Comparison of ENCODE assay signal across 16 cellular contexts in the genomic region with DNA sequence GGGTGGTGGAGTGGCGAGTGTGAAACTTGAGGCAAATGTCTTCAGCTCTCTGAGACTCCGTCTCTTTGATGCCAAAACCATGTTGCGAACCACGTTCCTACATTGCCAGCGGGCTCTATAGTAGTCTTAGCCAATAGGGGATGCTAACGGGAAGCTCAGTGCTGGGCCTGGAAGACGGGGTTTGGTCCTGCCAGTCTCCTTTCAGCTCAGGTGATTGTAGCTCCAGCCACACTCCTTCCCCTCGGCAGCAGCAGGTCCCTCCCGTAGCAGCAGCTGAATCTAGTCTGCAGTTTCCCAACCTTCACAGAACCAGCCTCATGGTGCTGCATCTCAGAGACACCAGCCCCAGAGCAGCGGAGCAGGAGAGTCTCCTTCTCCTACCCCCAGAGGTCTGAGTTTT.
DNase-seq lines count a peak whose midpoint lies in the region; ATAC-seq, FAIRE-seq and TF ChIP-seq lines count a peak whose summit lies in the region.
"Had no signal": no experiment of that assay in that cellular context is flagged by ENCODE, and none has a peak within 500 bp of the region (broad histone marks: within the 10 kb centered on the region; RNA-seq: fewer than 3 reads in every experiment).

No MANE protein-coding gene starts in this region.

- peak overlapping the region in 1 of 10 donors; percentile 10 for H3K27ac ChIP-seq in heart right ventricle
- H3K27ac ChIP-seq in H1 (ENCODE audit: low read depth, low read length): no peak overlapping the region
- peak overlapping the region; percentile 54 for H3K27ac ChIP-seq in layer of hippocampus (ENCODE audit: low read depth, low read length)
- H3K27ac ChIP-seq in temporal lobe (ENCODE audit: low read depth, low read length): peak overlapping the region; percentile 51
- no peak overlapping the region for H3K27ac ChIP-seq in A673 (ENCODE audit: low read depth, low read length, poor library complexity, severe bottlenecking)

- WGBS in heart right ventricle, 2 donors: 76 to 78% methylated on average over 10 of the region's 10 CpGs
- 74% methylated on average over 10 of the region's 10 CpGs; no CpG with 5 or more reads in 1 of the 2 experiments for WGBS in H1 (ENCODE audit: extremely low coverage in 1 of 2, insufficient coverage in 1 of 2, insufficient read length in 1 of 2, insufficient replicate concordance in 2 of 2, low coverage in 1 of 2, low lambda C conversion rate in 2 of 2, missing lambda C conversion rate in 1 of 2), 2 experiments

- no peak for TF ChIP-seq CTCF in heart right ventricle (IDR thresholded peaks at IDR 0.05)
- TF ChIP-seq CTCF in H1 (IDR thresholded peaks at IDR 0.05; ENCODE audit: control extremely low read depth in 1 of 3, insufficient read depth in 1 of 3, low read depth in 1 of 3, low read length in 3 of 3): no peak
- TF ChIP-seq CTCF in A673 (conservative IDR thresholded peaks at IDR 0.05; ENCODE audit: low read depth, low read length): no peak

- H3K9me3 ChIP-seq in heart right ventricle (peaks cover 0 to 10% (median 0%) of the 10 kb centered on the region in 11 donors), H1 (ENCODE audit: insufficient read depth in 2 of 2, low read depth in 1 of 2, low read length in 1 of 2) (0 out of 4 replicates have a peak, but pooled peaks cover 0 to 4% of the 10 kb centered on the region in 2 experiments), A673 (ENCODE audit: low read depth, low read length, poor library complexity, severe bottlenecking) (no peaks in the 10 kb centered on the region)

- no peak overlapping the region for H3K4me2 ChIP-seq in H1 (ENCODE audit: insufficient read depth in 1 of 2, low read depth in 2 of 2, low read length in 2 of 2)

- peak overlapping the region; percentile 56; the same call in 1 of the 2 replicates for H2AFZ ChIP-seq in H1 (ENCODE audit: low read length)

- H2AK5ac ChIP-seq in H1 (ENCODE audit: low read depth, low read length): no peak overlapping the region

- intact Hi-C loops in heart right ventricle (cut with DNase I): no loop called here
- intact Hi-C loops in cardiac septum (cut with DNase I): no loop called here
- intact Hi-C loops in A673 (cut with micrococcal nuclease; ENCODE audit: unreplicated experiment): no loop called here

- no peaks in the 10 kb centered on the region for H3K23me2 ChIP-seq in H1 (ENCODE audit: low read depth, low read length)

- H4K5ac ChIP-seq in H1 (ENCODE audit: insufficient read length, low read depth, low read length): no peak overlapping the region

- H3K4me3 ChIP-seq in heart right ventricle: no peak overlapping the region
- H3K4me3 ChIP-seq in H1 (ENCODE audit: extremely low read depth in 1 of 4, insufficient read depth in 2 of 4, low read depth in 3 of 4, low read length in 4 of 4): no peak overlapping the region
- no peak overlapping the region for H3K4me3 ChIP-seq in A673 (ENCODE audit: low read depth, low read length, poor library complexity, severe bottlenecking)

- H2BK12ac ChIP-seq in H1 (ENCODE audit: low read depth, low read length): no peak overlapping the region

- no peak overlapping the region for H2BK15ac ChIP-seq in H1 (ENCODE audit: low read length)

- DNase-seq in heart right ventricle (no peak), cardiac septum (ENCODE audit: low spot score) (no peak), H1 (ENCODE audit: low read depth in 1 of 2, low spot score in 2 of 2) (peak in 1 of 2 experiments; percentile 10), A673 (ENCODE audit: low spot score) (no peak), H4 (ENCODE audit: low spot score) (no peak)
- DNase-seq: Calu3; CD4-positive, alpha-beta T cell; HCEC 1CT; NCI-H146; NCI-H2081 treated with DMSO at 0.1 percent for 48 hours; NCI-H2227 treated with DMSO at 0.1 percent for 48 hours; NCI-H526; PC-3 had no signal

- TF ChIP-seq EP300 in H1 (IDR thresholded peaks at IDR 0.05; ENCODE audit: borderline replicate concordance in 1 of 2, low read depth in 2 of 2, low read length in 2 of 2): no peak

- peaks cover 0 to 7% (median 0%) of the 10 kb centered on the region in 9 donors for H3K4me1 ChIP-seq in heart right ventricle
- H3K4me1 ChIP-seq in H1 (replicated peaks in 1 of 4; ENCODE audit: control insufficient read depth in 3 of 4, insufficient read depth in 4 of 4, low read length in 3 of 4): no peaks in the 10 kb centered on the region; a peak in 1 of 7 replicates
- H3K4me1 ChIP-seq in A673 (ENCODE audit: insufficient read depth, low read length, poor library complexity, severe bottlenecking): no peaks in the 10 kb centered on the region

- H3K4ac ChIP-seq in H1 (replicated peaks; ENCODE audit: insufficient read length, low read depth, low read length): no peak overlapping the region

- H3K23ac ChIP-seq in H1 (ENCODE audit: insufficient read length): no peak overlapping the region

- no peak overlapping the region for H3K18ac ChIP-seq in H1 (ENCODE audit: extremely low read depth, low read length)

- no peak overlapping the region for H4K91ac ChIP-seq in H1 (replicated peaks; ENCODE audit: insufficient read length, low read length)

- CTCF ChIA-PET in H1 (lab: Charles Lee; ENCODE audit: partially characterized antibody) (interaction anchor here (0.7 to 3.2 kb wide), 13 partner anchors 8 to 229 kb away, joined by 3 to 15 read pairs (median 3); no protein-coding TSS in a partner anchor), A673 (lab: Charles Lee) (no interaction called here)

- H3K27me3 ChIP-seq in heart right ventricle (peaks cover 0 to 8% (median 0%) of the 10 kb centered on the region in 7 donors), H1 (replicated peaks in 1 of 4; ENCODE audit: control insufficient read depth in 3 of 4, extremely low read depth in 1 of 4, insufficient read depth in 3 of 4, low read length in 3 of 4) (no peaks in the 10 kb centered on the region; a peak in 3 of 7 replicates), layer of hippocampus (ENCODE audit: control insufficient read depth, insufficient read depth, low read length) (no peaks in the 10 kb centered on the region), A673 (replicated peaks; ENCODE audit: insufficient read depth, low read depth, low read length, poor library complexity) (no peaks in the 10 kb centered on the region)

- no peaks in the 10 kb centered on the region for H4K20me1 ChIP-seq in H1 (replicated peaks in 1 of 2; ENCODE audit: control insufficient read depth in 1 of 2, insufficient read depth in 2 of 2, low read length in 2 of 2)

- H2BK120ac ChIP-seq in H1 (replicated peaks; ENCODE audit: low read depth, low read length): no peak overlapping the region

- no TSS peak for BruUV-seq in A673 (replicated peaks; lab: Mats Ljungman, UMichigan)

- no peak overlapping the region for H2BK5ac ChIP-seq in H1 (ENCODE audit: low read depth, low read length)

- peak in 1 of 2 experiments; percentile 33; a peak in 2 of 4 replicates for TF ChIP-seq RAD21 in H1 (IDR thresholded peaks at IDR 0.05 in 1 of 2, conservative IDR thresholded peaks at IDR 0.05 in 1 of 2; ENCODE audit: low read depth in 2 of 2, low read length in 2 of 2)

- peak overlapping the region; percentile 48; the same call in 1 of the 2 replicates for H2BK20ac ChIP-seq in H1 (ENCODE audit: low read length)

- ATAC-seq in heart right ventricle: peak in 6 of 8 donors; percentile 13 to 32 (median 26)
- no peak for ATAC-seq in GM19324 (IDR thresholded peaks at IDR 0.05; ENCODE audit: low FRiP score, unreplicated experiment)
- ATAC-seq: PC-3 had no signal

- H3K56ac ChIP-seq in H1 (replicated peaks; ENCODE audit: insufficient read length, low read depth, low read length): no peak overlapping the region

- POLR2A ChIA-PET in H1 (lab: Charles Lee; ENCODE audit: partially characterized antibody): interaction anchor here (0.6 to 1.4 kb wide), 2 partner anchors 100 to 248 kb away, joined by 4 to 5 read pairs; no protein-coding TSS in a partner anchor
- POLR2A ChIA-PET in A673 (lab: Charles Lee; ENCODE audit: low non-redundant PET): no interaction called here

- no peak for FAIRE-seq in H1 (lab: Jason Lieb, UNC)

- no peaks in the 10 kb centered on the region for H3K79me2 ChIP-seq in H1 (ENCODE audit: control insufficient read depth in 1 of 2, insufficient read depth in 2 of 2, low read length in 2 of 2)

- no peak overlapping the region for H3K14ac ChIP-seq in H1 (ENCODE audit: insufficient read length)

- H4K8ac ChIP-seq in H1 (ENCODE audit: extremely low read depth, insufficient read depth, low read length): no peak overlapping the region

- no peaks in the 10 kb centered on the region for H3K36me3 ChIP-seq in heart right ventricle
- no peaks in the 10 kb centered on the region for H3K36me3 ChIP-seq in H1 (ENCODE audit: control insufficient read depth in 2 of 4, insufficient read depth in 4 of 4, low read length in 3 of 4)
- H3K36me3 ChIP-seq in A673 (ENCODE audit: insufficient read depth, low read length, poor library complexity, severe bottlenecking): no peaks in the 10 kb centered on the region

- no peaks in the 10 kb centered on the region for H3K79me1 ChIP-seq in H1 (ENCODE audit: low read depth, low read length)

- no peak for TF ChIP-seq POLR2A in H1 (IDR thresholded peaks at IDR 0.05; ENCODE audit: control extremely low read depth in 1 of 2, low read depth in 2 of 2, low read length in 2 of 2)

- no peak overlapping the region for H3K9ac ChIP-seq in H1 (replicated peaks in 1 of 4; ENCODE audit: extremely low read depth in 1 of 4, low read depth in 3 of 4, low read length in 3 of 4)

TF ChIP-seq in H1, 55 proteins besides CTCF, POLR2A, EP300 and RAD21:
- no peak for TF ChIP-seq SP1 (IDR thresholded peaks at IDR 0.05; ENCODE audit: low read depth, low read length)
- no peak for TF ChIP-seq RNF2 (IDR thresholded peaks at IDR 0.05; ENCODE audit: borderline replicate concordance, low read depth, low read length, missing control alignments, poor library complexity, severe bottlenecking)
- TF ChIP-seq JUND (IDR thresholded peaks at IDR 0.05; ENCODE audit: low read length): no peak
- TF ChIP-seq POU5F1 (IDR thresholded peaks at IDR 0.05; ENCODE audit: low read depth, low read length): no peak
- TF ChIP-seq SRF (IDR thresholded peaks at IDR 0.05; ENCODE audit: low read depth, low read length): no peak

Comparison
In these comparisons a context has a peak if more than half of its experiments do, and no peak if none do; other contexts are left out.
1. H3K27ac ChIP-seq: peak in layer of hippocampus (single experiment) and temporal lobe (single experiment); none in H1 (single experiment) and A673 (single experiment).